8 cellular contexts compared by ENCODE assay signal in genomic region chr11:34356130-34356529, GRCh38. TPM values are rescaled to one million over a fixed set of nuclear protein-coding genes. Genes with fewer than 3 reads are reported as not detected.
DNase-seq lines count a peak whose midpoint lies in the region; ATAC-seq and TF ChIP-seq lines count a peak whose summit lies in the region.

No MANE protein-coding gene starts in this region.

- no peaks in the 10 kb centered on the region for H3K36me3 Mint-ChIP-seq in HFFc6 (ENCODE audit: low read depth)

- no TSS peak for BruUV-seq in mammary epithelial cell (replicated peaks; lab: Mats Ljungman, UMichigan)

- TF ChIP-seq CTCF in BE2C (IDR thresholded peaks at IDR 0.05; ENCODE audit: low read depth, low read length) = peak; percentile 15; the same call in 1 of the 2 replicates
- TF ChIP-seq CTCF in HFFc6 (IDR thresholded peaks at IDR 0.05) = no peak
- no peak for TF ChIP-seq CTCF in mammary epithelial cell (conservative IDR thresholded peaks at IDR 0.05 in 1 of 2, IDR thresholded peaks at IDR 0.05 in 1 of 2; ENCODE audit: extremely low read depth in 1 of 2, insufficient read depth in 1 of 2, low read depth in 1 of 2, low read length in 2 of 2)

- H3K27ac Mint-ChIP-seq in HFFc6 = no peak overlapping the region

- no peaks in the 10 kb centered on the region for H3K4me1 ChIP-seq in BE2C
- H3K4me1 ChIP-seq in mammary epithelial cell (ENCODE audit: insufficient read depth, low read length) = peaks cover 33% of the 10 kb centered on the region
- H3K4me1 ChIP-seq in muscle layer of duodenum (ENCODE audit: control insufficient read depth in 1 of 2, insufficient read depth in 2 of 2, low read length in 2 of 2) = peaks cover 9 to 30% of the 10 kb centered on the region in 2 donors

- in situ Hi-C loops in mammary epithelial cell (cut with MboI; ENCODE audit: low sequenced_read_pairs in 2 of 2) = loop anchor here in 1 of 2 donors (5.0 to 25.0 kb wide), 4 partner anchors 161 to 494 kb away; no protein-coding TSS in a partner anchor

- intact Hi-C loops in mammary epithelial cell (cut with micrococcal nuclease) = loop anchor here (5.0 kb wide), 2 partner anchors 164 to 304 kb away; partner anchors contain the start of gene CAPRIN1

- dilution Hi-C loops in mammary epithelial cell (cut with HindIII; ENCODE audit: low sequenced_read_pairs) = no loop called here

- peak overlapping the region; percentile 98 for H3K4me2 ChIP-seq in mammary epithelial cell (ENCODE audit: insufficient read depth, low read depth, low read length)

- WGBS in mammary epithelial cell (ENCODE audit: low coverage, missing lambda C conversion rate) = 44% methylated on average over 5 of the region's 7 CpGs

- no peaks in the 10 kb centered on the region for H4K20me1 ChIP-seq in mammary epithelial cell (ENCODE audit: insufficient read depth, low read length)

- peaks cover 35% of the 10 kb centered on the region for H3K4me1 Mint-ChIP-seq in HFFc6 (ENCODE audit: low read depth)

- peaks cover 8% of the 10 kb centered on the region; the same call in 1 of the 2 replicates for H3K27me3 ChIP-seq in BE2C
- H3K27me3 ChIP-seq in mammary epithelial cell (ENCODE audit: insufficient read depth, low read length) = no peaks in the 10 kb centered on the region
- H3K27me3 ChIP-seq in muscle layer of duodenum (ENCODE audit: low read depth, low read length) = peaks cover 4% of the 10 kb centered on the region

- H3K4me3 ChIP-seq in BE2C (ENCODE audit: low read depth, low read length) (peak overlapping the region; percentile 60), mammary epithelial cell (replicated peaks in 1 of 3; ENCODE audit: insufficient read depth in 1 of 3, low read depth in 2 of 3, low read length in 3 of 3) (peak overlapping the region; percentile 54 to 67 (median 64)), muscle layer of duodenum (ENCODE audit: low read depth in 1 of 2, low read length in 2 of 2) (peak overlapping the region; percentile 68 to 83)

- peaks cover 10% of the 10 kb centered on the region for H3K27me3 Mint-ChIP-seq in HFFc6 (ENCODE audit: insufficient read depth)

- H3K27ac ChIP-seq in mammary epithelial cell (ENCODE audit: insufficient read depth, low read depth, low read length) (no peak overlapping the region), muscle layer of duodenum (ENCODE audit: low read length) (no peak overlapping the region)

- H3K9me3 ChIP-seq in BE2C (no peaks in the 10 kb centered on the region), mammary epithelial cell (replicated peaks; ENCODE audit: insufficient read depth, low read length) (no peaks in the 10 kb centered on the region), muscle layer of duodenum (ENCODE audit: control insufficient read depth in 1 of 2, low read length in 2 of 2) (no peaks in the 10 kb centered on the region)

- ATAC-seq in GM19328 (IDR thresholded peaks at IDR 0.05; ENCODE audit: unreplicated experiment) = no peak
- no peak for ATAC-seq in HG03025 (IDR thresholded peaks at IDR 0.05; ENCODE audit: low FRiP score, unreplicated experiment)

- H2AFZ ChIP-seq in mammary epithelial cell (ENCODE audit: low read depth, low read length) = peak overlapping the region; percentile 89

- peak overlapping the region; percentile 80 for H3K4me3 Mint-ChIP-seq in HFFc6

- no peak overlapping the region for H3K9ac ChIP-seq in mammary epithelial cell (ENCODE audit: insufficient read depth, low read length)

- H3K36me3 ChIP-seq in BE2C (no peaks in the 10 kb centered on the region), mammary epithelial cell (ENCODE audit: insufficient read depth, low read length) (no peaks in the 10 kb centered on the region), muscle layer of duodenum (ENCODE audit: control insufficient read depth in 1 of 2, insufficient read depth in 2 of 2, low read length in 2 of 2) (no peaks in the 10 kb centered on the region)

- CTCF ChIA-PET in mammary epithelial cell (lab: Charles Lee; ENCODE audit: low non-redundant PET) = no interaction called here

- H3K79me2 ChIP-seq in mammary epithelial cell (ENCODE audit: insufficient read depth, low read length) = peaks cover 22% of the 10 kb centered on the region

- DNase-seq in BE2C (no peak), HFFc6 (no peak), mammary epithelial cell (peak; percentile 21), Ammon's horn (ENCODE audit: low spot score) (no peak), SIG-M5 (lab: John Stamatoyannopoulos, UW) (no peak)

- no peaks in the 10 kb centered on the region for H3K9me3 Mint-ChIP-seq in HFFc6

RNA-seq across cellular contexts. Expression of gene ABTB2, which starts 1.7 kb away (rescaled TPM):
- polyA plus RNA-seq in BE2C (2012; ENCODE audit: insufficient read depth, insufficient read length, low read depth) = 6.2 TPM
- 1 to 10 TPM; 2.5 to 3.6 (median 2.8) TPM for total RNA-seq in HFFc6 (2021; fragmentation: NEBNext Ultra II Directional; extraction: Animal tissue kit (Norgen Biotek cat#: 25700))
- 1 to 10 TPM; 5.1 to 8.0 TPM for total RNA-seq in mammary epithelial cell
- polyA plus RNA-seq in mammary epithelial cell = 2.3 TPM
- 1.0 TPM for polyA minus RNA-seq in mammary epithelial cell
